In the genomic region with DNA sequence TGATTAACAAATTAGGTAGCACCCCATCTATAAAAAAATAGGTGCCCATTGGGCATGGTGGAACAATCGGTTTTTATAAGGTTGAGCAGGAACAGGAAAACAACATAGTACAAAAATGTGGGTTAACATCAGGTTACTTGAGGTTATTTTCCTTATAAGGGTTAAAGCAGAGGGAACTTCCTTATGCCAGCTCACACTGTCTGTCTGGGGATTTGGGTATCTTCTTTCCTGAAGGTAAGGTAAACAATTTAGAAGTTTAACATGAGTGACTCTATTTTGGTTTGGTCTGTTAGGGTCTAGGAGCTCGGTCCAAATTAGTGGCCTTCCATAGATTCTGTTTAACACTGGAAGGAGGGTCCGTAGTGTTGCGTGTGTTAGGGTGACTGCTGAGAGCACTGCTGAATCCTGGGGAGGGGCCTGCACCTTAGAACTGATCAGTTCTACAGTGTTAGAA, we compare ENCODE assay signal across 8 cellular contexts. TPM values are rescaled to one million over a fixed set of nuclear protein-coding genes. Genes with fewer than 3 reads are reported as not detected.
DNase-seq lines count a peak whose midpoint lies in the region; ATAC-seq and TF ChIP-seq lines count a peak whose summit lies in the region.

No MANE protein-coding gene starts in this region.

- no peak overlapping the region for H3K9ac ChIP-seq in SK-N-SH

- 82% methylated on average over 4 of the region's 4 CpGs for WGBS in SK-N-SH (ENCODE audit: low lambda C conversion rate)
- WGBS in stomach, 5 donors: 53 to 64% (median 61%) methylated on average over 4 of the region's 4 CpGs

- CTCF ChIA-PET in SK-N-SH (lab: Yijun Ruan, JAX): interaction anchor here (1.1 to 9.3 kb wide), 4 partner anchors 10 to 117 kb away, joined by 3 to 78 read pairs (median 8); no protein-coding TSS in a partner anchor

- peak; percentile 31 for DNase-seq in A172 (ENCODE audit: low spot score)
- DNase-seq in SK-N-SH: no peak
- no peak for DNase-seq in right atrium auricular region (ENCODE audit: low spot score)
- DNase-seq in stomach: no peak
- no peak for DNase-seq in NCI-H526 (lab: John Stamatoyannopoulos, UW)
- no peak for DNase-seq in AG08396 (ENCODE audit: low spot score)
- no peak for DNase-seq in DMS79 treated with DMSO at 0.1 percent for 48 hours (lab: John Stamatoyannopoulos, UW)

- no peak for TF ChIP-seq POLR2A in stomach (IDR thresholded peaks at IDR 0.05)

- intact Hi-C loops in stomach (cut with DNase I; ENCODE audit: low total_unique reads): no loop called here

- TF ChIP-seq RAD21 in SK-N-SH (IDR thresholded peaks at IDR 0.05; ENCODE audit: low read length): no peak

- H4K20me1 ChIP-seq in SK-N-SH (ENCODE audit: insufficient read depth): peaks cover 15% of the 10 kb centered on the region; the same call in 1 of the 2 replicates

- POLR2A ChIA-PET in SK-N-SH (lab: Yijun Ruan, JAX): interaction anchor here (1.4 kb wide), 1 partner anchor 105 kb away, joined by 4 read pairs; no protein-coding TSS in a partner anchor

- no peak overlapping the region for H3K4me3 ChIP-seq in SK-N-SH (ENCODE audit: low read depth in 2 of 2, low read length in 1 of 2)
- no peak overlapping the region for H3K4me3 ChIP-seq in right atrium auricular region
- H3K4me3 ChIP-seq in stomach: peak overlapping the region in 2 of 4 donors; percentile 2 to 3

- H3K79me2 ChIP-seq in SK-N-SH (ENCODE audit: insufficient read depth): peaks cover 100% of the 10 kb centered on the region

- H3K4me1 ChIP-seq in SK-N-SH (ENCODE audit: control insufficient read depth in 1 of 2, insufficient read depth in 2 of 2, low read depth in 1 of 2, low read length in 1 of 2) (peaks cover 0 to 27% of the 10 kb centered on the region in 2 experiments; a peak in 3 of 4 replicates), right atrium auricular region (peaks cover 0 to 94% of the 10 kb centered on the region in 2 donors), stomach (peaks cover 65 to 99% (median 94%) of the 10 kb centered on the region in 4 donors)

- peak overlapping the region in 1 of 2 experiments; percentile 90; a peak in 2 of 4 replicates for H3K27ac ChIP-seq in SK-N-SH (ENCODE audit: low read depth in 2 of 2, low read length in 1 of 2)
- peak overlapping the region; percentile 75 to 82 for H3K27ac ChIP-seq in right atrium auricular region
- H3K27ac ChIP-seq in stomach: peak overlapping the region; percentile 64 to 99 (median 96)

- H3K9me3 ChIP-seq in SK-N-SH: no peaks in the 10 kb centered on the region
- no peaks in the 10 kb centered on the region for H3K9me3 ChIP-seq in right atrium auricular region
- H3K9me3 ChIP-seq in stomach: no peaks in the 10 kb centered on the region

- H3F3A ChIP-seq in SK-N-SH (replicated peaks; ENCODE audit: insufficient read depth): peaks cover 45% of the 10 kb centered on the region

- H3K36me3 ChIP-seq in SK-N-SH (replicated peaks in 1 of 2; ENCODE audit: control insufficient read depth in 1 of 2, insufficient read depth in 2 of 2, low read length in 1 of 2) (peaks cover 2 to 17% of the 10 kb centered on the region in 2 experiments), right atrium auricular region (no peaks in the 10 kb centered on the region), stomach (peaks cover 0 to 12% (median 0%) of the 10 kb centered on the region in 4 donors)

- H3K9me2 ChIP-seq in SK-N-SH: no peaks in the 10 kb centered on the region

- peak; percentile 52 for ATAC-seq in GM21576 (IDR thresholded peaks at IDR 0.05; ENCODE audit: unreplicated experiment)

- no peak for TF ChIP-seq CTCF in SK-N-SH (IDR thresholded peaks at IDR 0.05)
- TF ChIP-seq CTCF in right atrium auricular region (IDR thresholded peaks at IDR 0.05): no peak
- TF ChIP-seq CTCF in stomach (IDR thresholded peaks at IDR 0.05): no peak

- H2AFZ ChIP-seq in SK-N-SH (ENCODE audit: low read depth): no peak overlapping the region

- H3K4me2 ChIP-seq in SK-N-SH: 0 out of 2 replicates have a peak overlapping the region, but pooled peaks have one; percentile 4

- H3K27me3 ChIP-seq in SK-N-SH (ENCODE audit: insufficient read depth): no peaks in the 10 kb centered on the region
- H3K27me3 ChIP-seq in right atrium auricular region: no peaks in the 10 kb centered on the region
- no peaks in the 10 kb centered on the region for H3K27me3 ChIP-seq in stomach

- TF ChIP-seq EP300 in SK-N-SH (IDR thresholded peaks at IDR 0.05; ENCODE audit: borderline replicate concordance in 1 of 2, low read depth in 1 of 2, low read length in 1 of 2) (no peak), stomach (IDR thresholded peaks at IDR 0.05) (no peak)

TF ChIP-seq in SK-N-SH, 30 proteins besides CTCF, POLR2A, EP300 and RAD21 (continues in another document):
- TF ChIP-seq RCOR1 (IDR thresholded peaks at IDR 0.05; ENCODE audit: low read length) (no peak), EZH2phosphoT487 (IDR thresholded peaks at IDR 0.05; ENCODE audit: borderline replicate concordance, low read depth) (no peak), POLR2AphosphoS5 (IDR thresholded peaks at IDR 0.05; ENCODE audit: low read depth, low read length) (no peak), FOXM1 (IDR thresholded peaks at IDR 0.05; ENCODE audit: low read depth) (no peak), TEAD4 (IDR thresholded peaks at IDR 0.05; ENCODE audit: borderline replicate concordance, insufficient read depth) (no peak), MEF2A (IDR thresholded peaks at IDR 0.05; ENCODE audit: borderline replicate concordance, low read depth) (no peak), RXRA (IDR thresholded peaks at IDR 0.05; ENCODE audit: borderline replicate concordance, low read depth) (no peak), RFX5 (IDR thresholded peaks at IDR 0.05; ENCODE audit: low read length) (no peak), SMC3 (IDR thresholded peaks at IDR 0.05; ENCODE audit: low read depth, low read length) (no peak), NFIC (IDR thresholded peaks at IDR 0.05; ENCODE audit: borderline replicate concordance) (no peak), FOXJ3 (CRISPR knock-in tag; IDR thresholded peaks at IDR 0.05) (no peak), YY1 (IDR thresholded peaks at IDR 0.05; ENCODE audit: low read depth) (no peak), FOSL2 (IDR thresholded peaks at IDR 0.05; ENCODE audit: borderline replicate concordance, low read depth) (no peak)
- TF ChIP-seq, protein P1, sequence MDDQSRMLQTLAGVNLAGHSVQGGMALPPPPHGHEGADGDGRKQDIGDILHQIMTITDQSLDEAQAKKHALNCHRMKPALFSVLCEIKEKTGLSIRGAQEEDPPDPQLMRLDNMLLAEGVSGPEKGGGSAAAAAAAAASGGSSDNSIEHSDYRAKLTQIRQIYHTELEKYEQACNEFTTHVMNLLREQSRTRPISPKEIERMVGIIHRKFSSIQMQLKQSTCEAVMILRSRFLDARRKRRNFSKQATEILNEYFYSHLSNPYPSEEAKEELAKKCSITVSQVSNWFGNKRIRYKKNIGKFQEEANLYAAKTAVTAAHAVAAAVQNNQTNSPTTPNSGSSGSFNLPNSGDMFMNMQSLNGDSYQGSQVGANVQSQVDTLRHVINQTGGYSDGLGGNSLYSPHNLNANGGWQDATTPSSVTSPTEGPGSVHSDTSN (IDR thresholded peaks at IDR 0.05): no peak
- TF ChIP-seq, protein P2, sequence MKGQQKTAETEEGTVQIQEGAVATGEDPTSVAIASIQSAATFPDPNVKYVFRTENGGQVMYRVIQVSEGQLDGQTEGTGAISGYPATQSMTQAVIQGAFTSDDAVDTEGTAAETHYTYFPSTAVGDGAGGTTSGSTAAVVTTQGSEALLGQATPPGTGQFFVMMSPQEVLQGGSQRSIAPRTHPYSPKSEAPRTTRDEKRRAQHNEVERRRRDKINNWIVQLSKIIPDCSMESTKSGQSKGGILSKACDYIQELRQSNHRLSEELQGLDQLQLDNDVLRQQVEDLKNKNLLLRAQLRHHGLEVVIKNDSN (IDR thresholded peaks at IDR 0.05; ENCODE audit: borderline replicate concordance, low read depth): no peak
- TF ChIP-seq, protein P3, sequence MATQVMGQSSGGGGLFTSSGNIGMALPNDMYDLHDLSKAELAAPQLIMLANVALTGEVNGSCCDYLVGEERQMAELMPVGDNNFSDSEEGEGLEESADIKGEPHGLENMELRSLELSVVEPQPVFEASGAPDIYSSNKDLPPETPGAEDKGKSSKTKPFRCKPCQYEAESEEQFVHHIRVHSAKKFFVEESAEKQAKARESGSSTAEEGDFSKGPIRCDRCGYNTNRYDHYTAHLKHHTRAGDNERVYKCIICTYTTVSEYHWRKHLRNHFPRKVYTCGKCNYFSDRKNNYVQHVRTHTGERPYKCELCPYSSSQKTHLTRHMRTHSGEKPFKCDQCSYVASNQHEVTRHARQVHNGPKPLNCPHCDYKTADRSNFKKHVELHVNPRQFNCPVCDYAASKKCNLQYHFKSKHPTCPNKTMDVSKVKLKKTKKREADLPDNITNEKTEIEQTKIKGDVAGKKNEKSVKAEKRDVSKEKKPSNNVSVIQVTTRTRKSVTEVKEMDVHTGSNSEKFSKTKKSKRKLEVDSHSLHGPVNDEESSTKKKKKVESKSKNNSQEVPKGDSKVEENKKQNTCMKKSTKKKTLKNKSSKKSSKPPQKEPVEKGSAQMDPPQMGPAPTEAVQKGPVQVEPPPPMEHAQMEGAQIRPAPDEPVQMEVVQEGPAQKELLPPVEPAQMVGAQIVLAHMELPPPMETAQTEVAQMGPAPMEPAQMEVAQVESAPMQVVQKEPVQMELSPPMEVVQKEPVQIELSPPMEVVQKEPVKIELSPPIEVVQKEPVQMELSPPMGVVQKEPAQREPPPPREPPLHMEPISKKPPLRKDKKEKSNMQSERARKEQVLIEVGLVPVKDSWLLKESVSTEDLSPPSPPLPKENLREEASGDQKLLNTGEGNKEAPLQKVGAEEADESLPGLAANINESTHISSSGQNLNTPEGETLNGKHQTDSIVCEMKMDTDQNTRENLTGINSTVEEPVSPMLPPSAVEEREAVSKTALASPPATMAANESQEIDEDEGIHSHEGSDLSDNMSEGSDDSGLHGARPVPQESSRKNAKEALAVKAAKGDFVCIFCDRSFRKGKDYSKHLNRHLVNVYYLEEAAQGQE (IDR thresholded peaks at IDR 0.05; ENCODE audit: low read depth, low read length): no peak
- TF ChIP-seq, protein P4, sequence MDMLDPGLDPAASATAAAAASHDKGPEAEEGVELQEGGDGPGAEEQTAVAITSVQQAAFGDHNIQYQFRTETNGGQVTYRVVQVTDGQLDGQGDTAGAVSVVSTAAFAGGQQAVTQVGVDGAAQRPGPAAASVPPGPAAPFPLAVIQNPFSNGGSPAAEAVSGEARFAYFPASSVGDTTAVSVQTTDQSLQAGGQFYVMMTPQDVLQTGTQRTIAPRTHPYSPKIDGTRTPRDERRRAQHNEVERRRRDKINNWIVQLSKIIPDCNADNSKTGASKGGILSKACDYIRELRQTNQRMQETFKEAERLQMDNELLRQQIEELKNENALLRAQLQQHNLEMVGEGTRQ (IDR thresholded peaks at IDR 0.05; ENCODE audit: borderline replicate concordance, low read depth, low read length): no peak

RNA-seq across cellular contexts. Expression of a gene that starts 14.7 kb away (rescaled TPM):
- total RNA-seq in A172 (2014; rRNA removed; shearing (Covaris generic)): 21.2 and 22.8 TPM in 2 replicates
- polyA plus RNA-seq in SK-N-SH (2012; rRNA removed): 25.3 and 28.6 TPM in 2 replicates
- 21.5 and 21.8 TPM in 2 replicates for polyA plus RNA-seq in SK-N-SH (2012; cell fraction: cytosol; rRNA removed)
- polyA plus RNA-seq in SK-N-SH (2012; cell fraction: nucleus; rRNA removed): 73.6 and 98.5 TPM in 2 replicates
- 10 to 100 TPM; 31.1 to 37.9 TPM for total RNA-seq in right atrium auricular region
- total RNA-seq in stomach: 100 to 1,000 TPM; 124 to 833 (median 164) TPM
- 10 to 100 TPM; 21.5 to 29.5 (median 23.5) TPM for polyA plus RNA-seq in stomach
